31 cellular contexts compared by ENCODE assay signal in the genomic region with DNA sequence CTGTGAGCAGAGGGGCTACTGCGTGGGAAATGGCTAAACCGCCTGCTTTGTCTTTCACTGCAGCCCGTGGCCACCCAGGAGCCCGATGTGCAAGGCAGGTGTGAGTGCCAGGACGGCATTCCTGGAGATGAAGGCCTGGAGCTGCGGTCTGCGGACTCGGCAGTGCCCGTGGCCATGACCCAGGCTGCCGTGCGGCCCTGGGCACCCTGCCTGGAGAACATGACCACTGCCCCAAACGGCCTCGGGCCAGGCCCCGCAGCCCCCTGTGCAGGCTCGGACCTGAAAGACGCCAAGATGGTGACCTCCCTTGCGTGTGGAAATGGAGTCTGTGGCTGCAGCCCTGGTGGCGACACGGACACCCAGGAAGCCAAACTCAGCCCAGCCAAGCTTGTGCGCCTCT.
"Had no signal": no experiment of that assay in that cellular context is flagged by ENCODE, and none has a peak within 500 bp of the region (broad histone marks: within the 10 kb centered on the region; RNA-seq: fewer than 3 reads in every experiment).

No MANE protein-coding gene starts in this region.

- ATAC-seq: activated CD4-positive, alpha-beta T cell treated with anti-CD3 and anti-CD28 coated beads for 36 hours; activated CD8-positive, alpha-beta T cell treated with anti-CD3 and anti-CD28 coated beads for 36 hours; activated T-cell treated with anti-CD3 and anti-CD28 coated beads, Interleukin-2, amount 50 U/mL, for 4 hours; activated T-helper 17 cell treated with anti-CD3 and anti-CD28 coated beads, Interleukin-2, amount 50 U/mL, for 72 hours; effector memory CD8-positive, alpha-beta T cell; foreskin keratinocyte; gastrocnemius medialis; heart left ventricle; T-helper 17 cell had no signal

- DNase-seq: activated CD4-positive, alpha-beta T cell treated with anti-CD3 and anti-CD28 coated beads for 36 hours; activated CD4-positive, alpha-beta T cell treated with anti-CD3 and anti-CD28 coated beads, Interleukin-2, amount 10 ng/mL, durations not matched to agents 24 days and 14 days; activated CD4-positive, alpha-beta T cell treated with anti-CD3 and anti-CD28 coated beads, Interleukin-2, amount 50 U/mL, for 4 hours; activated CD4-positive, CD25-positive, alpha-beta regulatory T cell; activated CD4-positive, CD25-positive, alpha-beta regulatory T cell treated with anti-CD3 and anti-CD28 coated beads, Interleukin-2, amount 50 U/mL, for 72 hours; activated CD8-positive, alpha-beta memory T cell treated with anti-CD3 and anti-CD28 coated beads for 24 hours; activated CD8-positive, alpha-beta T cell treated with anti-CD3 and anti-CD28 coated beads for 36 hours; activated effector memory CD4-positive, alpha-beta T cell treated with Interleukin-2 at 50 U/mL for 16 hours; activated gamma-delta T cell treated with Interleukin-2 at 50 U/mL for 16 hours; activated naive CD4-positive, alpha-beta T cell treated with anti-CD3 and anti-CD28 coated beads, Interleukin-2, amount 50 U/mL, for 16 hours; activated naive CD4-positive, alpha-beta T cell treated with Interleukin-2 at 50 U/mL for 16 hours; activated T-cell treated with anti-CD3 and anti-CD28 coated beads, Interleukin-2, amount 50 U/mL, for 4 hours; amygdala; aorta; central memory CD4-positive, alpha-beta T cell; cerebellar nuclear complex; effector CD4-positive, alpha-beta T cell; effector memory CD8-positive, alpha-beta T cell; erythroblast; foreskin keratinocyte; gastrocnemius medialis; glutamatergic neuron; heart left ventricle; T-helper 1 cell; T-helper 17 cell; T1000 had no signal

- H3K27me3 ChIP-seq: breast epithelium, cardiac muscle cell, esophagus muscularis mucosa, foreskin keratinocyte, gastrocnemius medialis, heart left ventricle had no signal

- H3K9me3 ChIP-seq: breast epithelium, esophagus muscularis mucosa, gastrocnemius medialis, heart left ventricle had no signal

- H3K4me3 ChIP-seq: breast epithelium, cardiac muscle cell, coronary artery, esophagus muscularis mucosa, gastrocnemius medialis, heart left ventricle had no signal

- H3K27ac ChIP-seq: breast epithelium, cardiac muscle cell, coronary artery, esophagus muscularis mucosa, foreskin keratinocyte, gastrocnemius medialis had no signal

- H3K36me3 ChIP-seq: breast epithelium, cardiac muscle cell, gastrocnemius medialis had no signal

- H3K4me1 ChIP-seq: breast epithelium, foreskin keratinocyte had no signal
